ENCODE assay signal across 25 cellular contexts in genomic region chr7:36346260-36346831, GRCh38. TPM values are rescaled to one million over a fixed set of nuclear protein-coding genes. Genes with fewer than 3 reads are reported as not detected.
A peak's percentile ranks its signal among the peaks of the same experiment; 100 is the strongest.
DNase-seq lines count a peak whose midpoint lies in the region; ATAC-seq and TF ChIP-seq lines count a peak whose summit lies in the region.
"Had no signal": no experiment of that assay in that cellular context is flagged by ENCODE, and none has a peak within 500 bp of the region (broad histone marks: within the 10 kb centered on the region; RNA-seq: fewer than 3 reads in every experiment).

No MANE protein-coding gene starts in this region.

- dilution Hi-C loops in IMR-90 (cut with HindIII; ENCODE audit: low sequenced_read_pairs, unreplicated experiment), result no loop called here

- H3K4me1 ChIP-seq in IMR-90 (ENCODE audit: control insufficient read depth, insufficient read depth, low read length) (peaks cover 2% of the 10 kb centered on the region; the same call in 1 of the 2 replicates), upper lobe of left lung (no peaks in the 10 kb centered on the region)
- H3K4me1 ChIP-seq: gastrocnemius medialis, upper lobe of right lung had no signal

- in situ Hi-C loops in IMR-90 (cut with MboI; ENCODE audit: low sequenced_read_pairs), result loop anchor here (25.0 kb wide), 1 partner anchor 634 kb away; no protein-coding TSS in a partner anchor

- H2BK5ac ChIP-seq in IMR-90 (ENCODE audit: low read depth, low read length, poor library complexity, severe bottlenecking), result no peak overlapping the region

- no peak overlapping the region for H4K91ac ChIP-seq in IMR-90 (ENCODE audit: insufficient read depth, low read depth, low read length)

- no peak overlapping the region for H3K4me3 ChIP-seq in IMR-90 (ENCODE audit: insufficient read depth, low read depth, low read length)
- no peak overlapping the region for H3K4me3 ChIP-seq in upper lobe of left lung
- H3K4me3 ChIP-seq: dorsolateral prefrontal cortex, gastrocnemius medialis, upper lobe of right lung had no signal

- H3K9ac ChIP-seq in IMR-90 (ENCODE audit: low read depth, low read length), result no peak overlapping the region

- TF ChIP-seq POLR2A in IMR-90 (IDR thresholded peaks at IDR 0.05; ENCODE audit: low read depth, low read length) (no peak), upper lobe of left lung (IDR thresholded peaks at IDR 0.05) (no peak)

- TF ChIP-seq RAD21 in IMR-90 (IDR thresholded peaks at IDR 0.05; ENCODE audit: low read length), result no peak

- TF ChIP-seq CTCF in IMR-90 (conservative IDR thresholded peaks at IDR 0.05; ENCODE audit: low read depth, low read length) (no peak), upper lobe of left lung (IDR thresholded peaks at IDR 0.05) (no peak)

- no peaks in the 10 kb centered on the region for H3K9me1 ChIP-seq in IMR-90 (ENCODE audit: insufficient read depth, low read length)

- intact Hi-C loops in IMR-90 (cut with micrococcal nuclease), result no loop called here

- H3K14ac ChIP-seq in IMR-90 (replicated peaks; ENCODE audit: low read depth, low read length), result no peak overlapping the region

- WGBS in IMR-90 (ENCODE audit: extremely low coverage in 2 of 2, insufficient read length in 1 of 2), 2 experiments, result no CpG with 5 or more reads among the region's 6 CpGs
- 81 to 87% methylated on average over 6 of the region's 6 CpGs for WGBS in upper lobe of left lung, 2 donors

- H3K56ac ChIP-seq in IMR-90 (ENCODE audit: extremely low read depth, insufficient read depth, low read length), result no peak overlapping the region

- POLR2A ChIA-PET in IMR-90 (lab: Charles Lee; ENCODE audit: unreplicated experiment), result no interaction called here

- TF ChIP-seq EP300 in upper lobe of left lung (IDR thresholded peaks at IDR 0.05), result no peak

- H3K4ac ChIP-seq in IMR-90 (ENCODE audit: low read depth, low read length), result no peak overlapping the region

- H2BK15ac ChIP-seq in IMR-90 (ENCODE audit: low read depth, low read length), result no peak overlapping the region

- no peak overlapping the region for H3K27ac ChIP-seq in IMR-90 (ENCODE audit: insufficient read depth, low read length)
- H3K27ac ChIP-seq in upper lobe of left lung, result no peak overlapping the region
- H3K27ac ChIP-seq: dorsolateral prefrontal cortex, gastrocnemius medialis, upper lobe of right lung had no signal

- no peak overlapping the region for H4K8ac ChIP-seq in IMR-90 (ENCODE audit: low read depth in 2 of 2, low read length in 2 of 2)

- CTCF ChIA-PET in IMR-90 (lab: Yijun Ruan, JAX), result no interaction called here

- H3K23ac ChIP-seq in IMR-90 (ENCODE audit: low read depth, low read length), result no peak overlapping the region

- H3K4me2 ChIP-seq in IMR-90 (ENCODE audit: low read depth, low read length), result no peak overlapping the region

- no peak overlapping the region for H2AK9ac ChIP-seq in IMR-90 (replicated peaks; ENCODE audit: low read depth, low read length, poor library complexity)

- DNase-seq in AML-193 (lab: John Stamatoyannopoulos, UW) (peak; percentile 59 to 60), IMR-90 (no peak), RPMI7951 (ENCODE audit: low read depth) (peak; percentile 6), fibroblast of gingiva (ENCODE audit: low read depth) (peak; percentile 33), GOT3 (lab: John Stamatoyannopoulos, UW) (no peak), iPS-NIHi7 (ENCODE audit: extremely low spot score) (no peak), upper lobe of left lung (no peak)
- DNase-seq: activated CD8-positive, alpha-beta T cell treated with anti-CD3 and anti-CD28 coated beads for 36 hours; activated naive CD4-positive, alpha-beta T cell treated with anti-CD3 and anti-CD28 coated beads for 36 hours; activated T-cell treated with anti-CD3 and anti-CD28 coated beads, Interleukin-2, amount 50 U/mL, for 24 hours; caudate nucleus; dorsolateral prefrontal cortex; gastrocnemius medialis; hippocampal formation; KG1; left ventricle myocardium superior; NCI-H1092; NCI-H187 treated with DMSO at 0.1 percent for 48 hours; NCI-H345; right cardiac atrium; stimulated activated CD4-positive, alpha-beta T cell treated with anti-CD3 and anti-CD28 coated beads, Interleukin-15, amount 100 ng/mL, for 24 hours; upper lobe of right lung had no signal

- H4K20me1 ChIP-seq in IMR-90 (ENCODE audit: insufficient read depth, low read length), result no peaks in the 10 kb centered on the region

- ATAC-seq in IMR-90 (ENCODE audit: low read depth), result no peak
- ATAC-seq in upper lobe of left lung (ENCODE audit: low FRiP score in 2 of 2), result no peak
- ATAC-seq: activated CD8-positive, alpha-beta T cell treated with anti-CD3 and anti-CD28 coated beads for 36 hours; gastrocnemius medialis; left ventricle myocardium superior; natural killer cell treated with Interleukin-12 subunit alpha and Interleukin-12 subunit beta and Interleukin-15 and Interleukin-18, amount 100 ng/mL, for 72 hours; Panc1; right cardiac atrium; upper lobe of right lung; WTC11 had no signal

- peaks cover 2% of the 10 kb centered on the region; the same call in 1 of the 2 replicates for H3K27me3 ChIP-seq in IMR-90 (ENCODE audit: control insufficient read depth, insufficient read depth, low read length)
- H3K27me3 ChIP-seq in upper lobe of left lung, result no peaks in the 10 kb centered on the region
- H3K27me3 ChIP-seq: dorsolateral prefrontal cortex, gastrocnemius medialis, upper lobe of right lung had no signal

- no peaks in the 10 kb centered on the region; the same call in 1 of the 2 replicates for H3K9me3 ChIP-seq in IMR-90 (ENCODE audit: control insufficient read depth, insufficient read depth, low read length)
- H3K9me3 ChIP-seq in upper lobe of left lung, result no peaks in the 10 kb centered on the region
- H3K9me3 ChIP-seq: gastrocnemius medialis, upper lobe of right lung had no signal

- H4K5ac ChIP-seq in IMR-90 (ENCODE audit: low read depth, low read length), result no peak overlapping the region

- no peaks in the 10 kb centered on the region for H3K79me1 ChIP-seq in IMR-90 (ENCODE audit: low read depth in 1 of 2, low read length in 2 of 2)

- no peak overlapping the region for H3K18ac ChIP-seq in IMR-90 (ENCODE audit: low read depth, low read length)

- H2BK120ac ChIP-seq in IMR-90 (ENCODE audit: low read depth, low read length), result no peak overlapping the region

- H3K36me3 ChIP-seq in IMR-90 (ENCODE audit: control insufficient read depth, insufficient read depth, low read length), result no peaks in the 10 kb centered on the region
- no peaks in the 10 kb centered on the region for H3K36me3 ChIP-seq in upper lobe of left lung
- H3K36me3 ChIP-seq: gastrocnemius medialis, upper lobe of right lung had no signal

- no TSS peak for BruUV-seq in IMR-90 (replicated peaks; lab: Mats Ljungman, UMichigan)

- H2BK20ac ChIP-seq in IMR-90 (ENCODE audit: low read depth, low read length), result no peak overlapping the region

- H2AFZ ChIP-seq in IMR-90 (replicated peaks; ENCODE audit: low read length, poor library complexity), result no peak overlapping the region

- no peak overlapping the region for H2AK5ac ChIP-seq in IMR-90 (ENCODE audit: low read depth, low read length)

TF ChIP-seq in IMR-90, 13 proteins besides CTCF, POLR2A, EP300 and RAD21:
- TF ChIP-seq RFX5 (IDR thresholded peaks at IDR 0.05; ENCODE audit: low read depth, low read length) (no peak), MAFK (IDR thresholded peaks at IDR 0.05; ENCODE audit: low read depth, low read length) (peak; percentile 65)

RNA-seq across cellular contexts. Expression of gene ANLN, which starts 43.3 kb away (rescaled TPM):
- total RNA-seq in IMR-90 (2012; rRNA removed) (209 and 276 TPM in 2 replicates), upper lobe of left lung (1 to 10 TPM; 2.5 to 5.8 (median 5.1) TPM)
- 50.9 and 60.5 TPM in 2 replicates for polyA plus RNA-seq in IMR-90 (2012; rRNA removed)
- polyA plus RNA-seq in IMR-90 (2012; cell fraction: cytosol; rRNA removed), result 4.1 and 7.7 TPM in 2 replicates
- polyA plus RNA-seq in IMR-90 (2012; cell fraction: nucleus; rRNA removed; ENCODE audit: low replicate concordance), result 16.9 and 102 TPM in 2 replicates
- 435 and 537 TPM in 2 replicates for total RNA-seq in RPMI7951 (2014; rRNA removed; shearing (Covaris generic))

Comparison
In these comparisons a context has a peak if more than half of its experiments do, and no peak if none do; other contexts are left out.
1. DNase-seq: peak in AML-193 (2 of 2), RPMI7951 (single experiment) and fibroblast of gingiva (single experiment); none in IMR-90 (single experiment), GOT3 (single experiment), iPS-NIHi7 (single experiment) and upper lobe of left lung (0 of 2).
2. RNA of gene ANLN, which starts 43.3 kb away (total RNA-seq): 435 to 537 TPM in RPMI7951 and 209 to 276 TPM in IMR-90; 2.5 to 5.8 TPM in upper lobe of left lung; every median in the first group is over 10 times any median in the second.